18 cellular contexts compared by ENCODE assay signal in the genomic region with DNA sequence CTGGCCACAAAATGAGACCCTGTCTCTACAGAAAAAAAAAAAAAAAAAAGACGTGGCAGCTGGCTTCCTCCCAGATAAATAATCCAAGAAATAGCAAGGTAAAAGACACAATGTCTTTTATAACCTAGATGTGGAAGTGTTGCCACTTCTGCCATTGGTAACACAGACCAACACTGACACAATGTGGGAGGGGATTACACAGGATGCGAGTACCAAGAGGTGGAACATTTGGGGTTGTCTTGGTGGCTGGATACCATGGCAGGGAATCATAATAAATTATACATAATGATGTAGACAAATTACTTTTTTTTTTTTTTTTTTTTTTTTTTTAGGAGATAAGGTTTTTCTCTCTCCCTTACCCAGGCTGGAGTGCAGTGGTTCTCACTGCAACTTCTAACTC. TPM values are rescaled to one million over a fixed set of nuclear protein-coding genes. Genes with fewer than 3 reads are reported as not detected.
DNase-seq lines count a peak whose midpoint lies in the region; ATAC-seq lines count a peak whose summit lies in the region.
"Had no signal": no experiment of that assay in that cellular context is flagged by ENCODE, and none has a peak within 500 bp of the region (broad histone marks: within the 10 kb centered on the region; RNA-seq: fewer than 3 reads in every experiment).

No MANE protein-coding gene starts in this region.

- H3K27ac Mint-ChIP-seq in stimulated activated naive CD8-positive, alpha-beta T cell treated with anti-CD3 and anti-CD28 coated beads, Interleukin-15, amount 100 ng/mL, for 72 hours, result no peak overlapping the region
- no peak overlapping the region for H3K27ac Mint-ChIP-seq in effector memory CD8-positive, alpha-beta T cell
- H3K27ac Mint-ChIP-seq: B cell; CD8-positive, alpha-beta T cell; GM23338 had no signal

- peaks cover 11% of the 10 kb centered on the region for H3K27me3 Mint-ChIP-seq in stimulated activated naive CD8-positive, alpha-beta T cell treated with anti-CD3 and anti-CD28 coated beads, Interleukin-15, amount 100 ng/mL, for 72 hours
- H3K27me3 Mint-ChIP-seq in effector memory CD8-positive, alpha-beta T cell, result peaks cover 15 to 22% of the 10 kb centered on the region in 2 donors

- peak; percentile 61 for ATAC-seq in stimulated activated naive CD8-positive, alpha-beta T cell treated with anti-CD3 and anti-CD28 coated beads, Interleukin-15, amount 100 ng/mL, for 72 hours
- ATAC-seq in stimulated activated naive CD8-positive, alpha-beta T cell treated with anti-CD3 and anti-CD28 coated beads, Interleukin-15, Interleukin-2, amounts not matched to agents 100 U/mL and 50 U/mL, for 24 hours, result no peak
- ATAC-seq in effector memory CD8-positive, alpha-beta T cell (replicated peaks), result peak; percentile 51
- ATAC-seq in left cardiac atrium, result no peak
- ATAC-seq: CD8-positive, alpha-beta T cell; GM12878; GM23338; HCT116 had no signal

- H3K4me1 Mint-ChIP-seq in stimulated activated naive CD8-positive, alpha-beta T cell treated with anti-CD3 and anti-CD28 coated beads, Interleukin-15, amount 100 ng/mL, for 72 hours, result no peaks in the 10 kb centered on the region
- peaks cover 3 to 7% of the 10 kb centered on the region in 2 donors for H3K4me1 Mint-ChIP-seq in effector memory CD8-positive, alpha-beta T cell (ENCODE audit: low read depth in 2 of 2)
- H3K4me1 Mint-ChIP-seq: GM23338 had no signal

- no peak for DNase-seq in stimulated activated naive CD8-positive, alpha-beta T cell treated with anti-CD3 and anti-CD28 coated beads, Interleukin-15, amount 100 ng/mL, for 72 hours
- no peak for DNase-seq in stimulated activated naive CD8-positive, alpha-beta T cell treated with anti-CD3 and anti-CD28 coated beads, Interleukin-15, Interleukin-2, amounts not matched to agents 100 U/mL and 50 U/mL, for 24 hours
- DNase-seq in LHCN-M2 (ENCODE audit: low read depth) (peak; percentile 9), 8988T (no peak), RKO (ENCODE audit: low spot score) (no peak), left cardiac atrium (no peak)
- DNase-seq in effector memory CD8-positive, alpha-beta T cell, result no peak
- DNase-seq: Caco-2; CD4-positive, CD25-positive, alpha-beta regulatory T cell; CD8-positive, alpha-beta T cell; DMS153; EL; GDM1; H9 had no signal

- H3K9me3 Mint-ChIP-seq in stimulated activated naive CD8-positive, alpha-beta T cell treated with anti-CD3 and anti-CD28 coated beads, Interleukin-15, amount 100 ng/mL, for 72 hours, result no peaks in the 10 kb centered on the region
- H3K9me3 Mint-ChIP-seq in effector memory CD8-positive, alpha-beta T cell, result no peaks in the 10 kb centered on the region
- H3K9me3 Mint-ChIP-seq: CD8-positive, alpha-beta T cell; H9 had no signal

- no peak overlapping the region for H3K4me3 Mint-ChIP-seq in stimulated activated naive CD8-positive, alpha-beta T cell treated with anti-CD3 and anti-CD28 coated beads, Interleukin-15, amount 100 ng/mL, for 72 hours
- H3K4me3 Mint-ChIP-seq in effector memory CD8-positive, alpha-beta T cell, result no peak overlapping the region
- H3K4me3 Mint-ChIP-seq: B cell; CD4-positive, CD25-positive, alpha-beta regulatory T cell; CD8-positive, alpha-beta T cell; GM23338; H9 had no signal

- intact Hi-C loops in left cardiac atrium (cut with DNase I), result loop anchor here in 1 of 2 donors (10.0 kb wide), 1 partner anchor 48 kb away; no protein-coding TSS in a partner anchor

- peaks cover 16% of the 10 kb centered on the region for H3K36me3 Mint-ChIP-seq in effector memory CD8-positive, alpha-beta T cell (ENCODE audit: insufficient read depth)

RNA-seq across cellular contexts. Expression of a gene that starts 6.0 kb away (rescaled TPM):
- total RNA-seq in LHCN-M2 (2014; rRNA removed), result 17.1 and 29.7 TPM in 2 replicates
- 60.8 TPM for polyA plus RNA-seq in LHCN-M2 (2012)
- 100 to 1,000 TPM; 218 to 235 TPM for total RNA-seq in left cardiac atrium

Comparison
In these comparisons a context has a peak if more than half of its experiments do, and no peak if none do; other contexts are left out.
1. ATAC-seq: peak in stimulated activated naive CD8-positive, alpha-beta T cell treated with anti-CD3 and anti-CD28 coated beads, Interleukin-15, amount 100 ng/mL, for 72 hours (single experiment) and effector memory CD8-positive, alpha-beta T cell (single experiment); none in stimulated activated naive CD8-positive, alpha-beta T cell treated with anti-CD3 and anti-CD28 coated beads, Interleukin-15, Interleukin-2, amounts not matched to agents 100 U/mL and 50 U/mL, for 24 hours (single experiment) and left cardiac atrium (0 of 2).